In genomic region chr20:45373353-45374100, GRCh38 we compare ENCODE assay signal across 8 cellular contexts. TPM values are rescaled to one million over a fixed set of nuclear protein-coding genes. Genes with fewer than 3 reads are reported as not detected.
DNase-seq lines count a peak whose midpoint lies in the region; ATAC-seq and TF ChIP-seq lines count a peak whose summit lies in the region.

No MANE protein-coding gene starts in this region.

- H3K27ac Mint-ChIP-seq in activated CD4-positive, alpha-beta T cell treated with anti-CD3 and anti-CD28 coated beads, Interleukin-2, amount 10 ng/mL, durations not matched to agents 24 days and 14 days, result peak overlapping the region; percentile 84

- intact Hi-C loops in activated CD4-positive, alpha-beta T cell treated with anti-CD3 and anti-CD28 coated beads, Interleukin-2, amount 10 ng/mL, durations not matched to agents 24 days and 14 days (cut with micrococcal nuclease), result loop anchor here (1.0 kb wide), 3 partner anchors 10 to 77 kb away; partner anchors contain the start of gene SYS1
- intact Hi-C loops in colonic mucosa (cut with DNase I), result loop anchor here (5.0 kb wide), 2 partner anchors 34 to 64 kb away; partner anchors contain the start of gene DBNDD2

- H3K9me3 ChIP-seq in colonic mucosa, result no peaks in the 10 kb centered on the region

- H3K27me3 Mint-ChIP-seq in activated CD4-positive, alpha-beta T cell treated with anti-CD3 and anti-CD28 coated beads, Interleukin-2, amount 10 ng/mL, durations not matched to agents 24 days and 14 days, result no peaks in the 10 kb centered on the region

- no peaks in the 10 kb centered on the region for H3K9me3 Mint-ChIP-seq in activated CD4-positive, alpha-beta T cell treated with anti-CD3 and anti-CD28 coated beads, Interleukin-2, amount 10 ng/mL, durations not matched to agents 24 days and 14 days

- H3K27me3 ChIP-seq in colonic mucosa, result no peaks in the 10 kb centered on the region
- no peaks in the 10 kb centered on the region for H3K27me3 ChIP-seq in layer of hippocampus (ENCODE audit: control insufficient read depth, insufficient read depth, low read length)

- H3K4me1 Mint-ChIP-seq in activated CD4-positive, alpha-beta T cell treated with anti-CD3 and anti-CD28 coated beads, Interleukin-2, amount 10 ng/mL, durations not matched to agents 24 days and 14 days, result peaks cover 25% of the 10 kb centered on the region

- TF ChIP-seq CTCF in colonic mucosa (IDR thresholded peaks at IDR 0.05), result peak; percentile 80

- peaks cover 7% of the 10 kb centered on the region for H3K36me3 Mint-ChIP-seq in activated CD4-positive, alpha-beta T cell treated with anti-CD3 and anti-CD28 coated beads, Interleukin-2, amount 10 ng/mL, durations not matched to agents 24 days and 14 days (ENCODE audit: low read depth)

- no peaks in the 10 kb centered on the region for H3K4me1 ChIP-seq in colonic mucosa

- peak; percentile 69 for ATAC-seq in HG02938 (IDR thresholded peaks at IDR 0.05; ENCODE audit: unreplicated experiment)
- ATAC-seq in HG02973 (IDR thresholded peaks at IDR 0.05; ENCODE audit: unreplicated experiment), result no peak

- H3K4me3 Mint-ChIP-seq in activated CD4-positive, alpha-beta T cell treated with anti-CD3 and anti-CD28 coated beads, Interleukin-2, amount 10 ng/mL, durations not matched to agents 24 days and 14 days, result peak overlapping the region; percentile 77

- H3K4me3 ChIP-seq in colonic mucosa, result peak overlapping the region; percentile 46

- peak overlapping the region; percentile 73 for H3K27ac ChIP-seq in colonic mucosa
- H3K27ac ChIP-seq in layer of hippocampus (ENCODE audit: low read depth, low read length), result peak overlapping the region; percentile 85

- peak overlapping the region; percentile 44 to 70 for H3K9ac ChIP-seq in colonic mucosa (ENCODE audit: low read depth in 2 of 2, low read length in 2 of 2)

- no peaks in the 10 kb centered on the region for H3K36me3 ChIP-seq in colonic mucosa

- DNase-seq in GM04504 (ENCODE audit: low read depth) (peak; percentile 47), NCI-H510A (lab: John Stamatoyannopoulos, UW) (peak; percentile 65), colonic mucosa (peak; percentile 97)
- peak; percentile 96 for DNase-seq in activated CD4-positive, alpha-beta T cell treated with anti-CD3 and anti-CD28 coated beads, Interleukin-2, amount 10 ng/mL, durations not matched to agents 24 days and 14 days
- peak; percentile 81 to 93 (median 88) for DNase-seq in stimulated activated CD4-positive, alpha-beta T cell treated with anti-CD3 and anti-CD28 coated beads, Interleukin-1b, Interleukin-23, amount 100 ng/mL, for 24 hours (ENCODE audit: low read depth in 4 of 4, low spot score in 1 of 4)

RNA-seq across cellular contexts. Expression of gene TP53TG5, which starts 4.6 kb away (rescaled TPM):
- total RNA-seq in activated CD4-positive, alpha-beta T cell treated with anti-CD3 and anti-CD28 coated beads, Interleukin-2, amount 10 ng/mL, durations not matched to agents 24 days and 14 days, result 0.12 TPM in 1 of 2 replicates, not detected in the other
- 1 to 10 TPM in 1 of 2 donors, under 1 TPM in 1; 0.40 to 1.0 TPM for total RNA-seq in colonic mucosa

RNA-seq across cellular contexts. Expression of gene SYS1, which starts 10.6 kb away (rescaled TPM):
- 24.4 and 26.2 TPM in 2 replicates for total RNA-seq in activated CD4-positive, alpha-beta T cell treated with anti-CD3 and anti-CD28 coated beads, Interleukin-2, amount 10 ng/mL, durations not matched to agents 24 days and 14 days
- 10 to 100 TPM; 24.4 to 27.7 TPM for total RNA-seq in colonic mucosa

RNA-seq across cellular contexts. Expression of gene SDC4, which starts 25.3 kb away (rescaled TPM):
- total RNA-seq in activated CD4-positive, alpha-beta T cell treated with anti-CD3 and anti-CD28 coated beads, Interleukin-2, amount 10 ng/mL, durations not matched to agents 24 days and 14 days, result 177 and 185 TPM in 2 replicates
- total RNA-seq in colonic mucosa, result 100 to 1,000 TPM in 1 of 2 donors, 10 to 100 TPM in 1; 70.9 to 146 TPM

RNA-seq across cellular contexts. Expression of gene DBNDD2, which starts 34.6 kb away (rescaled TPM):
- 19.9 and 25.2 TPM in 2 replicates for total RNA-seq in activated CD4-positive, alpha-beta T cell treated with anti-CD3 and anti-CD28 coated beads, Interleukin-2, amount 10 ng/mL, durations not matched to agents 24 days and 14 days
- 100 to 1,000 TPM; 109 to 131 TPM for total RNA-seq in colonic mucosa

RNA-seq across cellular contexts. Expression of gene PIGT, which starts 42.4 kb away (rescaled TPM):
- total RNA-seq in activated CD4-positive, alpha-beta T cell treated with anti-CD3 and anti-CD28 coated beads, Interleukin-2, amount 10 ng/mL, durations not matched to agents 24 days and 14 days, result 84.7 and 86.6 TPM in 2 replicates
- total RNA-seq in colonic mucosa, result 100 to 1,000 TPM; 129 to 140 TPM

Comparison
In these comparisons a context has a peak if more than half of its experiments do, and no peak if none do; other contexts are left out.
1. DNase-seq: peak in every context shown above with its lines; median percentile 97 in colonic mucosa; 96 in activated CD4-positive, alpha-beta T cell treated with anti-CD3 and anti-CD28 coated beads, Interleukin-2, amount 10 ng/mL, durations not matched to agents 24 days and 14 days; 88 in stimulated activated CD4-positive, alpha-beta T cell treated with anti-CD3 and anti-CD28 coated beads, Interleukin-1b, Interleukin-23, amount 100 ng/mL, for 24 hours; 65 in NCI-H510A; 47 in GM04504.